ENCODE assay signal across 9 cellular contexts in genomic region chr20:956330-956951, GRCh38. TPM values are rescaled to one million over a fixed set of nuclear protein-coding genes. Genes with fewer than 3 reads are reported as not detected.
A peak's percentile ranks its signal among the peaks of the same experiment; 100 is the strongest.
DNase-seq lines count a peak whose midpoint lies in the region; ATAC-seq and TF ChIP-seq lines count a peak whose summit lies in the region.
"Had no signal": no experiment of that assay in that cellular context is flagged by ENCODE, and none has a peak within 500 bp of the region (broad histone marks: within the 10 kb centered on the region; RNA-seq: fewer than 3 reads in every experiment).

No MANE protein-coding gene starts in this region.

- H3K79me2 ChIP-seq in SU-DHL-6 (ENCODE audit: insufficient read depth, low read length): no peaks in the 10 kb centered on the region

- TF ChIP-seq CTCF in LNCAP (IDR thresholded peaks at IDR 0.05) (peak; percentile 97), SU-DHL-6 (IDR thresholded peaks at IDR 0.05; ENCODE audit: insufficient read depth, low read length, poor library complexity, severe bottlenecking) (peak; percentile 94), psoas muscle (IDR thresholded peaks at IDR 0.05) (peak; percentile 98), vagina (IDR thresholded peaks at IDR 0.05) (peak; percentile 94 to 95 (median 94))

- H3K27me3 Mint-ChIP-seq in activated naive CD8-positive, alpha-beta T cell treated with anti-CD3 and anti-CD28 coated beads for 36 hours: peaks cover 46% of the 10 kb centered on the region

- H3K4me2 ChIP-seq in SU-DHL-6 (ENCODE audit: low read depth, low read length, poor library complexity, severe bottlenecking): no peak overlapping the region

- H3K4me1 ChIP-seq in psoas muscle (no peaks in the 10 kb centered on the region), vagina (no peaks in the 10 kb centered on the region)

- WGBS in psoas muscle, 3 donors: 10 to 13% (median 12%) methylated on average over 13 of the region's 13 CpGs

- no peaks in the 10 kb centered on the region for H3K36me3 Mint-ChIP-seq in activated naive CD8-positive, alpha-beta T cell treated with anti-CD3 and anti-CD28 coated beads for 36 hours

- H3K36me3 ChIP-seq in SU-DHL-6 (ENCODE audit: low read length) (no peaks in the 10 kb centered on the region), psoas muscle (ENCODE audit: insufficient read depth in 1 of 2, low read depth in 1 of 2) (no peaks in the 10 kb centered on the region), vagina (no peaks in the 10 kb centered on the region)

- no peaks in the 10 kb centered on the region for H4K20me1 ChIP-seq in SU-DHL-6 (ENCODE audit: low read depth, low read length)

- no peak overlapping the region for H3K4me3 ChIP-seq in SU-DHL-6 (ENCODE audit: insufficient read depth, low read length, poor library complexity, severe bottlenecking)
- no peak overlapping the region for H3K4me3 ChIP-seq in psoas muscle
- no peak overlapping the region for H3K4me3 ChIP-seq in vagina
- H3K4me3 ChIP-seq: skin epidermis had no signal

- H3K27ac ChIP-seq in SU-DHL-6 (ENCODE audit: low read depth, low read length) (no peak overlapping the region), psoas muscle (no peak overlapping the region), vagina (no peak overlapping the region)
- H3K27ac ChIP-seq: skin epidermis had no signal

- H3K9me3 ChIP-seq in SU-DHL-6 (ENCODE audit: insufficient read depth, low read length): no peaks in the 10 kb centered on the region
- no peaks in the 10 kb centered on the region for H3K9me3 ChIP-seq in psoas muscle
- H3K9me3 ChIP-seq in vagina: no peaks in the 10 kb centered on the region

- peaks cover 5% of the 10 kb centered on the region for H3K4me1 Mint-ChIP-seq in activated naive CD8-positive, alpha-beta T cell treated with anti-CD3 and anti-CD28 coated beads for 36 hours

- no peak overlapping the region for H3K9ac ChIP-seq in SU-DHL-6 (ENCODE audit: low read length)

- no peaks in the 10 kb centered on the region for H3F3A ChIP-seq in SU-DHL-6 (ENCODE audit: insufficient read depth)

- no peaks in the 10 kb centered on the region for H3K9me2 ChIP-seq in SU-DHL-6 (replicated peaks; ENCODE audit: insufficient read depth, low read length)

- DNase-seq in NCI-H524 (lab: John Stamatoyannopoulos, UW) (peak; percentile 44 to 81), NCI-H524 treated with DMSO at 0.1 percent for 48 hours (lab: John Stamatoyannopoulos, UW) (no peak), cardiac septum (ENCODE audit: low spot score) (peak; percentile 84), psoas muscle (peak; percentile 46 to 81), vagina (ENCODE audit: extremely low spot score in 2 of 2) (no peak)
- peak; percentile 71 for DNase-seq in activated naive CD8-positive, alpha-beta T cell treated with anti-CD3 and anti-CD28 coated beads for 36 hours

- no peak overlapping the region for H3K27ac Mint-ChIP-seq in activated naive CD8-positive, alpha-beta T cell treated with anti-CD3 and anti-CD28 coated beads for 36 hours

- no peak for TF ChIP-seq POLR2A in vagina (IDR thresholded peaks at IDR 0.05)

- no peaks in the 10 kb centered on the region for H3K9me3 Mint-ChIP-seq in activated naive CD8-positive, alpha-beta T cell treated with anti-CD3 and anti-CD28 coated beads for 36 hours

- intact Hi-C loops in cardiac septum (cut with DNase I) (loop anchor here (1.0 to 10.0 kb wide), 3 partner anchors 140 to 258 kb away; no protein-coding TSS in a partner anchor), psoas muscle (cut with DNase I) (loop anchor here (1.0 to 10.0 kb wide), 4 partner anchors 140 to 258 kb away; partner anchors contain the start of gene TMEM74B (in 1 of the 2)), vagina (cut with DNase I) (no loop called here)

- H2AFZ ChIP-seq in SU-DHL-6 (ENCODE audit: low read depth, low read length, severe bottlenecking): no peak overlapping the region

- no peak overlapping the region for H3K4me3 Mint-ChIP-seq in activated naive CD8-positive, alpha-beta T cell treated with anti-CD3 and anti-CD28 coated beads for 36 hours

- peak; percentile 82 to 95 (median 90) for ATAC-seq in psoas muscle

- no peaks in the 10 kb centered on the region for H3K27me3 ChIP-seq in SU-DHL-6 (ENCODE audit: low read length)
- peaks cover 0 to 29% (median 0%) of the 10 kb centered on the region in 3 donors for H3K27me3 ChIP-seq in psoas muscle (ENCODE audit: insufficient read depth in 3 of 3, low read length in 2 of 3)
- H3K27me3 ChIP-seq in vagina: no peaks in the 10 kb centered on the region

RNA-seq across cellular contexts. Expression of gene ANGPT4, which starts 40.3 kb away (rescaled TPM):
- total RNA-seq in activated naive CD8-positive, alpha-beta T cell treated with anti-CD3 and anti-CD28 coated beads for 36 hours: not detected
- total RNA-seq in cardiac septum: not detected
- total RNA-seq in psoas muscle: under 1 TPM in 2 of 4 donors, not detected in 2; 0.04 to 0.06 TPM
- polyA plus RNA-seq in psoas muscle: under 1 TPM; 0.03 to 0.14 (median 0.10) TPM
- total RNA-seq in vagina: 0.98 TPM

RNA-seq across cellular contexts. Expression of gene RSPO4, which starts 45.7 kb away (rescaled TPM):
- not detected for total RNA-seq in activated naive CD8-positive, alpha-beta T cell treated with anti-CD3 and anti-CD28 coated beads for 36 hours
- not detected for total RNA-seq in cardiac septum
- under 1 TPM in 1 of 4 donors, not detected in 3; 0.13 TPM for total RNA-seq in psoas muscle
- under 1 TPM in 2 of 3 donors, not detected in 1; 0.01 to 0.03 TPM for polyA plus RNA-seq in psoas muscle
- total RNA-seq in vagina: not detected

Comparison
In these comparisons a context has a peak if more than half of its experiments do, and no peak if none do; other contexts are left out.
1. DNase-seq: peak in NCI-H524 (2 of 2), activated naive CD8-positive, alpha-beta T cell treated with anti-CD3 and anti-CD28 coated beads for 36 hours (single experiment), cardiac septum (single experiment) and psoas muscle (2 of 2); none in NCI-H524 treated with DMSO at 0.1 percent for 48 hours (single experiment) and vagina (0 of 2).
2. Peak in every context shown above with its lines, with median percentiles within 50 percentile points of each other: CTCF ChIP-seq.